Comparison of ENCODE assay signal across 22 cellular contexts in genomic region chr11:126995989-126996388, GRCh38. TPM values are rescaled to one million over a fixed set of nuclear protein-coding genes. Genes with fewer than 3 reads are reported as not detected.
"Had no signal": no experiment of that assay in that cellular context is flagged by ENCODE, and none has a peak within 500 bp of the region (broad histone marks: within the 10 kb centered on the region; RNA-seq: fewer than 3 reads in every experiment).

No MANE protein-coding gene starts in this region.

- H3K9me3 Mint-ChIP-seq: activated naive CD8-positive, alpha-beta T cell treated with anti-CD3 and anti-CD28 coated beads, Interleukin-2, amount 10 ng/mL, durations not matched to agents 7 days and 5 days; T-helper 1 cell treated with Interleukin-12 subunit alpha and Interleukin-12 subunit beta and Interleukin-4 antibody, amounts not matched to agents 30 μg/mL and 1 μg/mL, for 36 hours; WTC11 had no signal

- ATAC-seq: activated CD8-positive, alpha-beta T cell treated with anti-CD3 and anti-CD28 coated beads, Interleukin-2, amount 10 ng/mL, durations not matched to agents 7 days and 5 days; WTC11 had no signal

- H3K27ac Mint-ChIP-seq: activated CD8-positive, alpha-beta T cell treated with anti-CD3 and anti-CD28 coated beads, Interleukin-2, amount 10 ng/mL, durations not matched to agents 7 days and 5 days; activated naive CD8-positive, alpha-beta T cell treated with anti-CD3 and anti-CD28 coated beads, Interleukin-2, amount 10 ng/mL, durations not matched to agents 7 days and 5 days; T-helper 1 cell treated with Interleukin-12 subunit alpha and Interleukin-12 subunit beta and Interleukin-4 antibody, amounts not matched to agents 30 μg/mL and 1 μg/mL, for 36 hours; WTC11 had no signal

- H3K9me3 ChIP-seq: adrenal gland, Peyer's patch had no signal

- DNase-seq: activated CD4-positive, alpha-beta T cell treated with anti-CD3 and anti-CD28 coated beads for 48 hours; activated CD4-positive, alpha-beta T cell treated with anti-CD3 and anti-CD28 coated beads, Interleukin-2, amount 50 U/mL, for 4 hours; activated CD4-positive, CD25-positive, alpha-beta regulatory T cell treated with anti-CD3 and anti-CD28 coated beads, Interleukin-2, amount 50 U/mL, for 72 hours; activated CD8-positive, alpha-beta memory T cell treated with anti-CD3 and anti-CD28 coated beads, Interleukin-2, amount 50 U/mL, for 48 hours; activated CD8-positive, alpha-beta T cell treated with anti-CD3 and anti-CD28 coated beads, Interleukin-2, amount 10 ng/mL, durations not matched to agents 7 days and 5 days; activated naive CD4-positive, alpha-beta T cell treated with anti-CD3 and anti-CD28 coated beads, Interleukin-2, amount 50 U/mL, for 16 hours; activated naive CD8-positive, alpha-beta T cell treated with anti-CD3 and anti-CD28 coated beads, Interleukin-2, amount 10 ng/mL, durations not matched to agents 7 days and 5 days; activated T-cell treated with anti-CD3 and anti-CD28 coated beads, Interleukin-2, amount 50 U/mL, for 1 hour; adrenal gland; anterior cingulate cortex; KG1; NCI-H1048; NCI-H146; NCI-H187 treated with DMSO at 0.1 percent for 48 hours; NCI-H2081 treated with DMSO at 0.1 percent for 48 hours; NCI-H446; NCI-H524; Peyer's patch; SHP77 treated with DMSO at 0.1 percent for 48 hours had no signal

- H3K4me3 ChIP-seq: adrenal gland, Peyer's patch had no signal

- H3K4me1 ChIP-seq: adrenal gland, Peyer's patch had no signal

- H3K4me1 Mint-ChIP-seq: activated naive CD8-positive, alpha-beta T cell treated with anti-CD3 and anti-CD28 coated beads, Interleukin-2, amount 10 ng/mL, durations not matched to agents 7 days and 5 days had no signal

- H3K36me3 ChIP-seq: adrenal gland, Peyer's patch had no signal

- H3K4me3 Mint-ChIP-seq: activated CD8-positive, alpha-beta T cell treated with anti-CD3 and anti-CD28 coated beads, Interleukin-2, amount 10 ng/mL, durations not matched to agents 7 days and 5 days; activated naive CD8-positive, alpha-beta T cell treated with anti-CD3 and anti-CD28 coated beads, Interleukin-2, amount 10 ng/mL, durations not matched to agents 7 days and 5 days; T-helper 1 cell treated with Interleukin-12 subunit alpha and Interleukin-12 subunit beta and Interleukin-4 antibody, amounts not matched to agents 30 μg/mL and 1 μg/mL, for 36 hours; WTC11 had no signal

- H3K27ac ChIP-seq: adrenal gland, Peyer's patch had no signal

- H3K36me3 Mint-ChIP-seq: activated naive CD8-positive, alpha-beta T cell treated with anti-CD3 and anti-CD28 coated beads, Interleukin-2, amount 10 ng/mL, durations not matched to agents 7 days and 5 days; WTC11 had no signal

RNA-seq across cellular contexts. Expression of gene KIRREL3, which starts 4.6 kb away (rescaled TPM):
- total RNA-seq: activated CD8-positive, alpha-beta T cell treated with anti-CD3 and anti-CD28 coated beads, Interleukin-2, amount 10 ng/mL, durations not matched to agents 7 days and 5 days; activated naive CD8-positive, alpha-beta T cell treated with anti-CD3 and anti-CD28 coated beads, Interleukin-2, amount 10 ng/mL, durations not matched to agents 7 days and 5 days; SK-MEL-5 had no signal
